Comparison of ENCODE assay signal across 8 cellular contexts in genomic region chr17:46361755-46362154, GRCh38. TPM values are rescaled to one million over a fixed set of nuclear protein-coding genes. Genes with fewer than 3 reads are reported as not detected.
A peak's percentile ranks its signal among the peaks of the same experiment; 100 is the strongest.
DNase-seq lines count a peak whose midpoint lies in the region; ATAC-seq, FAIRE-seq and TF ChIP-seq lines count a peak whose summit lies in the region.
"Not testable (repeated sequence)": the region's sequence is repeated elsewhere in the genome, so short reads cannot be mapped to it uniquely, and the experiment has no call there.

Gene ARL17B (minus strand): TSS chr17:46361766. CDS start chr17:46358397, 3,369 bp downstream.

- FAIRE-seq in G401.6 (lab: Jason Lieb, UNC) = peak; percentile 100

- H3K36me3 ChIP-seq in cardiac muscle cell = not testable (repeated sequence)

- DNase-seq in activated B cell treated with CpG ODN at 0.5 μM for 24 hours (peak; percentile 61), posterior vena cava (ENCODE audit: low spot score) (peak; percentile 92)
- peak; percentile 96 for DNase-seq in activated naive CD4-positive, alpha-beta T cell treated with anti-CD3 and anti-CD28 coated beads, Interleukin-2, amount 10 ng/mL, durations not matched to agents 7 days and 5 days
- DNase-seq in cardiac muscle cell (ENCODE audit: low read depth in 1 of 2, low spot score in 1 of 2) = not testable (repeated sequence)
- DNase-seq in stimulated activated effector memory CD8-positive, alpha-beta T cell treated with anti-CD3 and anti-CD28 coated beads, Interleukin-12 subunit alpha, Interleukin-12 subunit beta, amount 100 ng/mL, for 72 hours (ENCODE audit: low spot score in 2 of 2) = peak; percentile 76 to 94

- intact Hi-C loops in activated B cell treated with CpG ODN at 0.5 μM for 24 hours (cut with micrococcal nuclease); posterior vena cava (cut with DNase I): not testable (repeated sequence)

- not testable (repeated sequence) for H3K4me1 ChIP-seq in cardiac muscle cell (ENCODE audit: low read depth)

- not testable (repeated sequence) for H3K27me3 Mint-ChIP-seq in activated B cell treated with CpG ODN at 0.5 μM for 24 hours; activated naive CD4-positive, alpha-beta T cell treated with anti-CD3 and anti-CD28 coated beads, Interleukin-2, amount 10 ng/mL, durations not matched to agents 7 days and 5 days

- H3K4me1 Mint-ChIP-seq in activated B cell treated with CpG ODN at 0.5 μM for 24 hours; activated naive CD4-positive, alpha-beta T cell treated with anti-CD3 and anti-CD28 coated beads, Interleukin-2, amount 10 ng/mL, durations not matched to agents 7 days and 5 days; stimulated activated effector memory CD8-positive, alpha-beta T cell treated with anti-CD3 and anti-CD28 coated beads, Interleukin-12 subunit alpha, Interleukin-12 subunit beta, amount 100 ng/mL, for 72 hours: not testable (repeated sequence)

- H3K27ac ChIP-seq in cardiac muscle cell = not testable (repeated sequence)

- peak; percentile 92 for ATAC-seq in GM21619 (IDR thresholded peaks at IDR 0.05; ENCODE audit: unreplicated experiment)
- peak; percentile 89 for ATAC-seq in HG03354 (IDR thresholded peaks at IDR 0.05; ENCODE audit: poor library complexity, severe bottlenecking, unreplicated experiment)
- peak; percentile 97 for ATAC-seq in activated B cell treated with CpG ODN at 0.5 μM for 24 hours (ENCODE audit: low read depth)
- peak; percentile 99 for ATAC-seq in stimulated activated effector memory CD8-positive, alpha-beta T cell treated with anti-CD3 and anti-CD28 coated beads, Interleukin-12 subunit alpha, Interleukin-12 subunit beta, amount 100 ng/mL, for 72 hours

- H3K4me3 Mint-ChIP-seq in activated B cell treated with CpG ODN at 0.5 μM for 24 hours; activated naive CD4-positive, alpha-beta T cell treated with anti-CD3 and anti-CD28 coated beads, Interleukin-2, amount 10 ng/mL, durations not matched to agents 7 days and 5 days; stimulated activated effector memory CD8-positive, alpha-beta T cell treated with anti-CD3 and anti-CD28 coated beads, Interleukin-12 subunit alpha, Interleukin-12 subunit beta, amount 100 ng/mL, for 72 hours: not testable (repeated sequence)

- not testable (repeated sequence) for H3K27me3 ChIP-seq in cardiac muscle cell

- H3K36me3 Mint-ChIP-seq in activated B cell treated with CpG ODN at 0.5 μM for 24 hours (ENCODE audit: low read depth); activated naive CD4-positive, alpha-beta T cell treated with anti-CD3 and anti-CD28 coated beads, Interleukin-2, amount 10 ng/mL, durations not matched to agents 7 days and 5 days; stimulated activated effector memory CD8-positive, alpha-beta T cell treated with anti-CD3 and anti-CD28 coated beads, Interleukin-12 subunit alpha, Interleukin-12 subunit beta, amount 100 ng/mL, for 72 hours: not testable (repeated sequence)

- CTCF ChIA-PET in activated B cell treated with CpG ODN at 0.5 μM for 24 hours (lab: Charles Lee); activated naive CD4-positive, alpha-beta T cell treated with anti-CD3 and anti-CD28 coated beads, Interleukin-2, amount 10 ng/mL, durations not matched to agents 7 days and 5 days (lab: Charles Lee): not testable (repeated sequence)

- not testable (repeated sequence) for TF ChIP-seq CTCF in activated B cell treated with CpG ODN at 0.5 μM for 24 hours (IDR thresholded peaks at IDR 0.05); cardiac muscle cell (IDR thresholded peaks at IDR 0.05; ENCODE audit: low read depth, low read length)

- H3K27ac Mint-ChIP-seq in activated B cell treated with CpG ODN at 0.5 μM for 24 hours; activated naive CD4-positive, alpha-beta T cell treated with anti-CD3 and anti-CD28 coated beads, Interleukin-2, amount 10 ng/mL, durations not matched to agents 7 days and 5 days; stimulated activated effector memory CD8-positive, alpha-beta T cell treated with anti-CD3 and anti-CD28 coated beads, Interleukin-12 subunit alpha, Interleukin-12 subunit beta, amount 100 ng/mL, for 72 hours: not testable (repeated sequence)

- not testable (repeated sequence) for H3K9me3 Mint-ChIP-seq in activated B cell treated with CpG ODN at 0.5 μM for 24 hours; activated naive CD4-positive, alpha-beta T cell treated with anti-CD3 and anti-CD28 coated beads, Interleukin-2, amount 10 ng/mL, durations not matched to agents 7 days and 5 days; stimulated activated effector memory CD8-positive, alpha-beta T cell treated with anti-CD3 and anti-CD28 coated beads, Interleukin-12 subunit alpha, Interleukin-12 subunit beta, amount 100 ng/mL, for 72 hours

- H3K4me3 ChIP-seq in cardiac muscle cell = not testable (repeated sequence)

- H3K9me3 ChIP-seq in cardiac muscle cell (ENCODE audit: low read depth) = not testable (repeated sequence)

- POLR2A ChIA-PET in activated B cell treated with CpG ODN at 0.5 μM for 24 hours (lab: Charles Lee) = not testable (repeated sequence)

RNA-seq across cellular contexts. Expression of gene ARL17B, which starts in this region (rescaled TPM):
- total RNA-seq in activated B cell treated with CpG ODN at 0.5 μM for 24 hours (35.7 and 43.3 TPM in 2 replicates), cardiac muscle cell (15.0 and 20.5 TPM in 2 replicates), posterior vena cava (10 to 100 TPM in 1 of 2 donors, 1 to 10 TPM in 1; 7.1 to 17.1 TPM)
- polyA plus RNA-seq in cardiac muscle cell = 18.8 and 23.8 TPM in 2 replicates
